Comparison of ENCODE assay signal across 8 cellular contexts in the genomic region with DNA sequence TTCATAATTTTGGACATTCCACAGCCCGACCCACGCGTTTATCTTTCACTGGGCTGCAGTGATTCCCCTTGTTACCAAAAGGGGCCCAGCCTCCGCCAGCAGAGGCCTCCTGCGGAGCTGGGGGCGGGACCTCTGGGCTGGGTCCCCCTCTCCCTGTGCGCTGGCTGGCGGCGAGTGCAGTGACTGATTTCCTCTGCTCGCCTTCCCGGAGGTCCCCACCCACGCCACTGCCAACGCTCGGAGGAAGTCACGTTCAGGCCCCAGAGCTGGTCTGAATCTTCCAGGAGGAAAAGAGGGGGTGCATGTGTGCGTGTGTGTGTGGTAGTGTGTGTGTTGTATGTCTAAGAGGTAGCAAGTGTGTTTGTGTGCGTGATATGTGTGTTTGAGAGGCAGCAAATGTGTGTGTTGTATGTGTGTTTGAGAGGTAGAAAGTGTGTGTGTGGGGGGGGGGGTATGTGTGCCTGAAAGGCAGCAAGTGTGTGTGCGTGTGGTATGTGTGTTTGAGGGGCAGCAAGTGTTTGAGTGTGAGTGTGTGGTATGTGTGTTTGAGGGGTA. TPM values are rescaled to one million over a fixed set of nuclear protein-coding genes. Genes with fewer than 3 reads are reported as not detected.
DNase-seq lines count a peak whose midpoint lies in the region; ATAC-seq and TF ChIP-seq lines count a peak whose summit lies in the region.

No MANE protein-coding gene starts in this region.

- H3K36me3 Mint-ChIP-seq in CD4-positive, alpha-beta T cell (ENCODE audit: low read depth) = no peaks in the 10 kb centered on the region

- no peaks in the 10 kb centered on the region for H3K9me3 ChIP-seq in CD4-positive, alpha-beta T cell (ENCODE audit: control insufficient read depth, low read length)
- H3K9me3 ChIP-seq in adrenal gland (replicated peaks in 1 of 3) (no peaks in the 10 kb centered on the region), MG63 (no peaks in the 10 kb centered on the region)

- H3K36me3 ChIP-seq in adrenal gland (replicated peaks in 1 of 2) = no peaks in the 10 kb centered on the region
- no peaks in the 10 kb centered on the region for H3K36me3 ChIP-seq in MG63

- no peak overlapping the region for H3K4me3 ChIP-seq in adrenal gland
- H3K4me3 ChIP-seq in MG63 = no peak overlapping the region

- peak overlapping the region; percentile 74 for H3K4me3 Mint-ChIP-seq in CD4-positive, alpha-beta T cell

- DNase-seq in CD4-positive, alpha-beta T cell = peak; percentile 36 to 74 (median 56)
- DNase-seq in T-helper 9 cell (peak; percentile 61), adrenal gland (peak; percentile 60 to 85 (median 71)), iris pigment epithelial cell (ENCODE audit: low read depth) (peak; percentile 55), NK-92 (lab: John Stamatoyannopoulos, UW; ENCODE audit: unreplicated experiment) (no peak), MG63 (no peak)
- DNase-seq in stimulated activated CD4-positive, alpha-beta T cell treated with anti-CD3 and anti-CD28 coated beads, Interleukin-4, amount 100 ng/mL, for 48 hours (ENCODE audit: low read depth in 2 of 2) = peak; percentile 69 to 78

- H3K27me3 Mint-ChIP-seq in CD4-positive, alpha-beta T cell = no peaks in the 10 kb centered on the region

- WGBS in adrenal gland, 4 donors = 53 to 69% (median 61%) methylated on average over 17 to 18 of the region's 18 CpGs

- intact Hi-C loops in CD4-positive, alpha-beta T cell (cut with DNase I, micrococcal nuclease) = loop anchor here (2.0 to 10.0 kb wide), 4 partner anchors 35 to 124 kb away; a partner anchor contains a TSS
- intact Hi-C loops in adrenal gland (cut with DNase I) = no loop called here

- peaks cover 1 to 11% of the 10 kb centered on the region in 2 donors for H3K4me1 ChIP-seq in adrenal gland (replicated peaks in 1 of 2)

- CTCF ChIA-PET in CD4-positive, alpha-beta T cell (lab: Charles Lee) = interaction anchor here (1.2 to 2.9 kb wide), 4 partner anchors 9 to 124 kb away, joined by 3 to 7 read pairs (median 4); no protein-coding TSS in a partner anchor

- POLR2A ChIA-PET in CD4-positive, alpha-beta T cell (lab: Charles Lee) = interaction anchor here (0.5 to 5.5 kb wide), 7 partner anchors 8 to 124 kb away, joined by 3 to 65 read pairs (median 5); a partner anchor contains a TSS

- H3K9me3 Mint-ChIP-seq in CD4-positive, alpha-beta T cell = peaks cover 2% of the 10 kb centered on the region

- no peak for TF ChIP-seq CTCF in CD4-positive, alpha-beta T cell (IDR thresholded peaks at IDR 0.05)
- TF ChIP-seq CTCF in adrenal gland (IDR thresholded peaks at IDR 0.05) = peak in 1 of 6 experiments; percentile 6

- ATAC-seq in CD4-positive, alpha-beta T cell (ENCODE audit: poor library complexity) = peak; percentile 62
- ATAC-seq in HG03439 (IDR thresholded peaks at IDR 0.05; ENCODE audit: unreplicated experiment) = no peak

- H3K27ac ChIP-seq in CD4-positive, alpha-beta T cell (ENCODE audit: low read depth, low read length) = no peak overlapping the region
- peak overlapping the region in 2 of 5 donors; percentile 97 to 98 for H3K27ac ChIP-seq in adrenal gland

- peak overlapping the region; percentile 86 for H3K27ac Mint-ChIP-seq in CD4-positive, alpha-beta T cell

- no peaks in the 10 kb centered on the region for H3K27me3 ChIP-seq in CD4-positive, alpha-beta T cell (ENCODE audit: control insufficient read depth, insufficient read depth, low read length)
- H3K27me3 ChIP-seq in adrenal gland (no peaks in the 10 kb centered on the region), MG63 (no peaks in the 10 kb centered on the region)

- TF ChIP-seq POLR2A in adrenal gland (IDR thresholded peaks at IDR 0.05) = peak in 1 of 2 donors; percentile 17

- peaks cover 27% of the 10 kb centered on the region for H3K4me1 Mint-ChIP-seq in CD4-positive, alpha-beta T cell (ENCODE audit: low read depth)

RNA-seq across cellular contexts. Expression of a gene that starts 35.0 kb away (rescaled TPM):
- total RNA-seq in CD4-positive, alpha-beta T cell = 100 to 1,000 TPM; 240 to 252 TPM
- 100 to 1,000 TPM in 5 of 8 donors, 10 to 100 TPM in 3; 58.0 to 155 (median 114) TPM for total RNA-seq in adrenal gland
- polyA plus RNA-seq in adrenal gland = 10 to 100 TPM; 23.4 to 59.5 (median 32.9) TPM
- 58.9 and 61.9 TPM in 2 replicates for total RNA-seq in MG63 (2014; rRNA removed; shearing (Covaris generic); ENCODE audit: low replicate concordance)

Comparison
In these comparisons a context has a peak if more than half of its experiments do, and no peak if none do; other contexts are left out.
1. DNase-seq: peak in CD4-positive, alpha-beta T cell (10 of 10), T-helper 9 cell (single experiment), adrenal gland (7 of 7), iris pigment epithelial cell (single experiment) and stimulated activated CD4-positive, alpha-beta T cell treated with anti-CD3 and anti-CD28 coated beads, Interleukin-4, amount 100 ng/mL, for 48 hours (2 of 2); none in NK-92 (single experiment) and MG63 (single experiment).
2. intact Hi-C loops: an anchor here in CD4-positive, alpha-beta T cell (2.0 to 10.0 kb wide); none called in adrenal gland.